1 cellular context compared by ENCODE assay signal in genomic region chr11:74941492-74941891, GRCh38.
A peak's percentile ranks its signal among the peaks of the same experiment; 100 is the strongest.
TF ChIP-seq lines count a peak whose summit lies in the region.

No MANE protein-coding gene starts in this region.

TF ChIP-seq in HepG2, 621 proteins besides CTCF, POLR2A, EP300 and RAD21:
- TF ChIP-seq ZNF235 (CRISPR knock-in tag; IDR thresholded peaks at IDR 0.05; ENCODE audit: borderline replicate concordance) (no peak), ZNF766 (CRISPR knock-in tag; IDR thresholded peaks at IDR 0.05; ENCODE audit: borderline replicate concordance) (no peak), MBNL3 (CRISPR knock-in tag; conservative IDR thresholded peaks at IDR 0.05) (no peak), STAG1 (CRISPR knock-in tag; IDR thresholded peaks at IDR 0.05) (0 out of 2 replicates have a peak, but pooled peaks have one; percentile 7)
